14 cellular contexts compared by ENCODE assay signal in the genomic region with DNA sequence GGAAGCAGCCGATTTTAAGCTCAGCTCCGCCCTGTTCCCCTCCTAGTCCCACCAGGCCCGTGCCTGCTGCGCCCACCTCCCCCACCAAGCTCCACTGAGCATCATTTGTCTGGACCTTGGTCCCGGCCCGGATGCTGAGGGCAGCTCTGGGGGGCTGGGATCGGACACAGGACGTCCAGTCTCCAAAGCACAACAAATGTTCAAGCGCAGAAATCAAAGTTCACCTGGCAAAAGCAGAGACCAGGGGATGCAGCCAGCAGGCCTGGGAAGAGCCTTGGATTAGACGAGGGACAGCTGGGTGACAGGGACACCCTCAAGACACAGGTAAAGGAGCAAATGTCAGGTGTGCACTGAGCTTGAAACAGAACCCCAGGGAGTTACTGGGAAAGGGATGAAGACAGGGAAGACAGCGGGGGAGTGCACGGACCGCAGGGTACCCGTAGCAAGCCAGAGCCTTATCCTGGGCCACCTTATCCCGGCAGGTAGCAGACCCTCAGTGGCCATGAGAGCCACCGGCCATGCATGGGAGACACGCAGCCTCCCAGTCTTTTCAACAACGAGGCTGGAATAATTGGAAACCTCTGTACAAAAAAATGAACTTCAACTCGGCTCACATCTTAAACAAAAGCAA. TPM values are rescaled to one million over a fixed set of nuclear protein-coding genes. Genes with fewer than 3 reads are reported as not detected.
DNase-seq lines count a peak whose midpoint lies in the region; ATAC-seq, FAIRE-seq and TF ChIP-seq lines count a peak whose summit lies in the region.
"Had no signal": no experiment of that assay in that cellular context is flagged by ENCODE, and none has a peak within 500 bp of the region (broad histone marks: within the 10 kb centered on the region; RNA-seq: fewer than 3 reads in every experiment).

No MANE protein-coding gene starts in this region.

- peak in 1 of 2 experiments; percentile 55; a peak in 2 of 4 replicates for TF ChIP-seq POLR2A in HepG2 (IDR thresholded peaks at IDR 0.05; ENCODE audit: insufficient read depth in 1 of 2, low read depth in 2 of 2, low read length in 2 of 2)

- H3K9me3 ChIP-seq in BLaER1 (no peaks in the 10 kb centered on the region), HepG2 (ENCODE audit: low read length) (no peaks in the 10 kb centered on the region), neuronal stem cell (replicated peaks in 1 of 2; ENCODE audit: control insufficient read depth in 2 of 2, insufficient read depth in 1 of 2, low read depth in 1 of 2, low read length in 2 of 2) (peaks cover 0 to 4% of the 10 kb centered on the region in 2 donors)
- H3K9me3 ChIP-seq in BLaER1 treated with 17β-estradiol and CSF1 and Interleukin-3, amounts not matched to agents 10 nM and 100 nM (replicated peaks in 1 of 11): no peaks in the 10 kb centered on the region
- H3K9me3 ChIP-seq: A549, BE2C, Caco-2, HAP-1 had no signal

- TF ChIP-seq CTCF in HepG2 (CRISPR knock-in tag; IDR thresholded peaks at IDR 0.05): peak; percentile 23; the same call in 1 of the 2 replicates

- H3K9ac ChIP-seq in BLaER1 (no peak overlapping the region), HepG2 (ENCODE audit: insufficient read depth, low read depth, low read length) (peak overlapping the region; percentile 84), neuronal stem cell (ENCODE audit: low read depth, low read length, poor library complexity) (no peak overlapping the region)
- H3K9ac ChIP-seq in BLaER1 treated with 17β-estradiol and CSF1 and Interleukin-3, amounts not matched to agents 10 nM and 100 nM: peak overlapping the region in 1 of 11 experiments; percentile 56; a peak in 3 of 22 replicates

- peaks cover 4% of the 10 kb centered on the region for H3K79me1 ChIP-seq in neuronal stem cell (ENCODE audit: low read depth, low read length)

- peak overlapping the region; percentile 49; the same call in 1 of the 2 replicates for H3K27ac ChIP-seq in BLaER1
- no peak overlapping the region for H3K27ac ChIP-seq in BLaER1 treated with 17β-estradiol and CSF1 and Interleukin-3, amounts not matched to agents 10 nM and 100 nM
- peak overlapping the region; percentile 91 for H3K27ac ChIP-seq in HepG2 (ENCODE audit: extremely low read length, insufficient read depth, low read length)
- H3K27ac ChIP-seq in neuronal stem cell (replicated peaks; ENCODE audit: low read length): no peak overlapping the region
- H3K27ac ChIP-seq: A549 had no signal

- H2BK120ac ChIP-seq in neuronal stem cell (ENCODE audit: low read depth, low read length): no peak overlapping the region

- H2BK15ac ChIP-seq in neuronal stem cell (ENCODE audit: low read length): no peak overlapping the region

- peak; percentile 28 for ATAC-seq in HepG2
- no peak for ATAC-seq in GM21825 (IDR thresholded peaks at IDR 0.05; ENCODE audit: unreplicated experiment)
- ATAC-seq: A549 had no signal

- H3K23ac ChIP-seq in neuronal stem cell (ENCODE audit: low read depth, low read length, poor library complexity): no peak overlapping the region

- FAIRE-seq in HepG2 (lab: Jason Lieb, UNC): peak; percentile 96
- FAIRE-seq: A549 had no signal

- peak overlapping the region; percentile 90 for H3K4me2 ChIP-seq in BLaER1
- H3K4me2 ChIP-seq in BLaER1 treated with 17β-estradiol and CSF1 and Interleukin-3, amounts not matched to agents 10 nM and 100 nM: peak overlapping the region in 10 of 11 experiments; percentile 33 to 95 (median 86); a peak in 18 of 22 replicates
- peak overlapping the region; percentile 95 for H3K4me2 ChIP-seq in HepG2 (ENCODE audit: low read depth, low read length)
- H3K4me2 ChIP-seq in neuronal stem cell (ENCODE audit: insufficient read depth, low read length, poor library complexity, severe bottlenecking): no peak overlapping the region
- H3K4me2 ChIP-seq: A549 had no signal

- BruUV-seq in HepG2 (replicated peaks; lab: Mats Ljungman, UMichigan): no TSS peak

- H4K91ac ChIP-seq in neuronal stem cell (ENCODE audit: low read depth, low read length, poor library complexity): no peak overlapping the region

- H2AFZ ChIP-seq in HepG2 (ENCODE audit: low read length) (no peak overlapping the region), neuronal stem cell (ENCODE audit: low read length) (no peak overlapping the region)

- H4K8ac ChIP-seq in neuronal stem cell (ENCODE audit: low read depth, low read length): no peak overlapping the region

- POLR2A ChIA-PET in HepG2 (lab: Yijun Ruan, JAX): interaction anchor here (0.8 to 4.3 kb wide), 6 partner anchors 17 to 89 kb away, joined by 3 to 55 read pairs (median 8); a partner anchor contains a TSS

- H4K20me1 ChIP-seq in BLaER1: no peaks in the 10 kb centered on the region
- no peaks in the 10 kb centered on the region; a peak in 2 of 22 replicates for H4K20me1 ChIP-seq in BLaER1 treated with 17β-estradiol and CSF1 and Interleukin-3, amounts not matched to agents 10 nM and 100 nM
- H4K20me1 ChIP-seq in HepG2 (ENCODE audit: insufficient read depth, low read length): 0 out of 2 replicates have a peak, but pooled peaks cover 3% of the 10 kb centered on the region

- H3K4ac ChIP-seq in neuronal stem cell (ENCODE audit: low read length): no peak overlapping the region

- H3K14ac ChIP-seq in neuronal stem cell (ENCODE audit: low read length): no peak overlapping the region

- peak; percentile 92 for DNase-seq in HepG2 (ENCODE audit: low spot score)
- no peak for DNase-seq in neuronal stem cell (ENCODE audit: low spot score)
- DNase-seq in DMS153 treated with DMSO at 0.1 percent for 48 hours (lab: John Stamatoyannopoulos, UW; ENCODE audit: unreplicated experiment): no peak
- DNase-seq in DMS 273 treated with DMSO at 0.1 percent for 48 hours (lab: John Stamatoyannopoulos, UW): no peak
- DNase-seq: BE2C, Caco-2, GOT3 had no signal

- H2BK12ac ChIP-seq in neuronal stem cell (ENCODE audit: low read length): no peak overlapping the region

- no peak overlapping the region for H2AK5ac ChIP-seq in neuronal stem cell (ENCODE audit: low read depth, low read length)

- TF ChIP-seq EP300 in HepG2 (IDR thresholded peaks at IDR 0.05; ENCODE audit: low read depth in 2 of 2, low read length in 2 of 2): peak; percentile 19 to 78; a peak in 2 of 4 replicates
- TF ChIP-seq EP300 in HepG2 (CRISPR knock-in tag; IDR thresholded peaks at IDR 0.05; ENCODE audit: borderline replicate concordance): peak; percentile 78

- intact Hi-C loops in HepG2 (cut with micrococcal nuclease; ENCODE audit: unreplicated experiment): no loop called here

- H3K4me1 ChIP-seq in BLaER1 (peaks cover 84% of the 10 kb centered on the region), HepG2 (ENCODE audit: insufficient read depth, low read length) (peaks cover 71% of the 10 kb centered on the region), neuronal stem cell (ENCODE audit: control insufficient read depth in 2 of 2, insufficient read depth in 1 of 2, low read depth in 1 of 2, low read length in 2 of 2) (peaks cover 7 to 8% of the 10 kb centered on the region in 2 donors)
- peaks cover 22 to 80% (median 63%) of the 10 kb centered on the region in 10 experiments for H3K4me1 ChIP-seq in BLaER1 treated with 17β-estradiol and CSF1 and Interleukin-3, amounts not matched to agents 10 nM and 100 nM
- H3K4me1 ChIP-seq: A549, Caco-2, HAP-1 had no signal

- H2BK5ac ChIP-seq in neuronal stem cell (ENCODE audit: low read length): no peak overlapping the region

- H3K79me2 ChIP-seq in HepG2 (ENCODE audit: insufficient read depth, low read length): peaks cover 13% of the 10 kb centered on the region

- H3K4me3 ChIP-seq in BLaER1 (no peak overlapping the region), HepG2 (replicated peaks in 1 of 3; ENCODE audit: insufficient read depth in 1 of 3, low read depth in 2 of 3, low read length in 3 of 3) (peak overlapping the region; percentile 29 to 87 (median 54); a peak in 5 of 6 replicates), neuronal stem cell (ENCODE audit: low read length in 2 of 2) (no peak overlapping the region)
- no peak overlapping the region for H3K4me3 ChIP-seq in BLaER1 treated with 17β-estradiol and CSF1 and Interleukin-3, amounts not matched to agents 10 nM and 100 nM
- H3K4me3 ChIP-seq: A549, HAP-1 had no signal

- in situ Hi-C loops in HepG2 (cut with HindIII; ENCODE audit: extremely low pct_ligation_motif_present, low pct_unique_long_range_greater_than_20kb): no loop called here

- H3K27me3 ChIP-seq in BLaER1 (peaks cover 9% of the 10 kb centered on the region), HepG2 (ENCODE audit: control insufficient read depth in 1 of 2, insufficient read depth in 2 of 2, low read length in 2 of 2) (no peaks in the 10 kb centered on the region), neuronal stem cell (ENCODE audit: control insufficient read depth in 3 of 3, insufficient read depth in 3 of 3, low read depth in 1 of 3, low read length in 3 of 3) (peaks cover 0 to 19% (median 0%) of the 10 kb centered on the region in 3 experiments)
- peaks cover 0 to 36% (median 6%) of the 10 kb centered on the region in 11 experiments; a peak in 10 of 22 replicates for H3K27me3 ChIP-seq in BLaER1 treated with 17β-estradiol and CSF1 and Interleukin-3, amounts not matched to agents 10 nM and 100 nM
- H3K27me3 ChIP-seq: BE2C had no signal

- WGBS in HepG2 (ENCODE audit: low lambda C conversion rate): 8% methylated on average over 13 of the region's 19 CpGs
- no CpG with 5 or more reads among the region's 19 CpGs for WGBS in neuronal stem cell (ENCODE audit: extremely low coverage in 2 of 2, insufficient read length in 2 of 2, insufficient replicate concordance in 1 of 2), 2 donors

- no peaks in the 10 kb centered on the region for H3K36me3 ChIP-seq in BLaER1
- H3K36me3 ChIP-seq in BLaER1 treated with 17β-estradiol and CSF1 and Interleukin-3, amounts not matched to agents 10 nM and 100 nM: no peaks in the 10 kb centered on the region
- no peaks in the 10 kb centered on the region; a peak in 1 of 5 replicates for H3K36me3 ChIP-seq in HepG2 (replicated peaks in 1 of 2; ENCODE audit: control insufficient read depth in 1 of 2, insufficient read depth in 2 of 2, low read length in 2 of 2)
- no peaks in the 10 kb centered on the region for H3K36me3 ChIP-seq in neuronal stem cell (replicated peaks in 1 of 2; ENCODE audit: control insufficient read depth in 2 of 2, insufficient read depth in 2 of 2, low read length in 2 of 2)
- H3K36me3 ChIP-seq: BE2C, HAP-1 had no signal

- TF ChIP-seq RAD21 in HepG2 (CRISPR knock-in tag; IDR thresholded peaks at IDR 0.05): peak; percentile 61

- peak overlapping the region; percentile 80 for H3K18ac ChIP-seq in neuronal stem cell (ENCODE audit: low read length)

- CTCF ChIA-PET in HepG2 (lab: Yijun Ruan, JAX; ENCODE audit: low intra/inter-chr PET ratio, low total read pairs): no interaction called here

RNA-seq across cellular contexts. Expression of a gene that starts 22.2 kb away (rescaled TPM):
- total RNA-seq in HepG2 (2016; rRNA removed; fragmentation: Illumina TruSeq; extraction: Trizol): 12.9 and 18.7 TPM in 2 replicates
- total RNA-seq in HepG2 (2016; cell fraction: cytosol; rRNA removed; fragmentation: Illumina TruSeq; extraction: Trizol; ENCODE audit: low read depth): 49.1 and 56.2 TPM in 2 replicates
- total RNA-seq in HepG2 (2016; cell fraction: insoluble cytoplasmic fraction; rRNA removed; fragmentation: Illumina TruSeq; extraction: Trizol): 9.2 and 18.5 TPM in 2 replicates
- 52.4 and 62.3 TPM in 2 replicates for total RNA-seq in HepG2 (2016; cell fraction: membrane; rRNA removed; fragmentation: Illumina TruSeq; extraction: Trizol)
- 7.7 and 11.9 TPM in 2 replicates for total RNA-seq in HepG2 (2016; cell fraction: nucleus; rRNA removed; fragmentation: Illumina TruSeq; extraction: Trizol)
- polyA plus RNA-seq in HepG2 (2011; rRNA removed): 13.2 and 15.3 TPM in 2 replicates
- 12.8 and 25.5 TPM in 2 replicates for polyA plus RNA-seq in HepG2 (2011; cell fraction: cytosol; rRNA removed)
- polyA plus RNA-seq in HepG2 (2011; cell fraction: nucleus; rRNA removed): 29.4 and 36.3 TPM in 2 replicates
- polyA plus RNA-seq in HepG2 (2012): 6.6 and 7.8 TPM in 2 replicates
- polyA plus RNA-seq in HepG2 (2016; cell fraction: cytosol; fragmentation: Illumina TruSeq; extraction: Trizol; ENCODE audit: low read depth): 77.9 and 88.5 TPM in 2 replicates
- 13.6 and 17.5 TPM in 2 replicates for polyA plus RNA-seq in HepG2 (2016; cell fraction: insoluble cytoplasmic fraction; fragmentation: Illumina TruSeq; extraction: Trizol; ENCODE audit: low read depth)
- 69.4 and 73.4 TPM in 2 replicates for polyA plus RNA-seq in HepG2 (2016; cell fraction: membrane; fragmentation: Illumina TruSeq; extraction: Trizol; ENCODE audit: low read depth)
- polyA plus RNA-seq in HepG2 (2016; cell fraction: nucleus; fragmentation: Illumina TruSeq; extraction: Trizol; ENCODE audit: insufficient read depth, low read depth): 21.1 and 21.2 TPM in 2 replicates
- 1.1 and 27.0 TPM in 2 replicates for polyA minus RNA-seq in HepG2 (2011; rRNA and poly(A)+ RNA removed; ENCODE audit: low replicate concordance)
- polyA minus RNA-seq in HepG2 (2011; cell fraction: cytosol; rRNA and poly(A)+ RNA removed): 7.6 and 7.8 TPM in 2 replicates
- 2.3 and 2.6 TPM in 2 replicates for polyA minus RNA-seq in HepG2 (2011; cell fraction: nucleus; rRNA and poly(A)+ RNA removed)
- 7.3 TPM for polyA plus RNA-seq in neuronal stem cell (2013, experiment 1 of 2)
- 7.1 TPM for polyA plus RNA-seq in neuronal stem cell (2013, experiment 2 of 2)

RNA-seq across cellular contexts. Expression of a gene that starts 26.3 kb away (rescaled TPM):
- 0.11 TPM in 1 of 2 replicates, not detected in the other for total RNA-seq in HepG2 (2016; rRNA removed; fragmentation: Illumina TruSeq; extraction: Trizol)
- not detected in 2 replicates for total RNA-seq in HepG2 (2016; cell fraction: cytosol; rRNA removed; fragmentation: Illumina TruSeq; extraction: Trizol; ENCODE audit: low read depth)
- 0.13 TPM in 1 of 2 replicates, not detected in the other for total RNA-seq in HepG2 (2016; cell fraction: insoluble cytoplasmic fraction; rRNA removed; fragmentation: Illumina TruSeq; extraction: Trizol)
- total RNA-seq in HepG2 (2016; cell fraction: membrane; rRNA removed; fragmentation: Illumina TruSeq; extraction: Trizol): not detected in 2 replicates
- total RNA-seq in HepG2 (2016; cell fraction: nucleus; rRNA removed; fragmentation: Illumina TruSeq; extraction: Trizol): not detected in 2 replicates
- 0.12 TPM in 1 of 2 replicates, not detected in the other for polyA plus RNA-seq in HepG2 (2011; rRNA removed)
- not detected in 2 replicates for polyA plus RNA-seq in HepG2 (2011; cell fraction: cytosol; rRNA removed)
- polyA plus RNA-seq in HepG2 (2011; cell fraction: nucleus; rRNA removed): 0.80 and 1.5 TPM in 2 replicates
- not detected in 2 replicates for polyA plus RNA-seq in HepG2 (2012)
- not detected in 2 replicates for polyA plus RNA-seq in HepG2 (2016; cell fraction: cytosol; fragmentation: Illumina TruSeq; extraction: Trizol; ENCODE audit: low read depth)
- not detected in 2 replicates for polyA plus RNA-seq in HepG2 (2016; cell fraction: insoluble cytoplasmic fraction; fragmentation: Illumina TruSeq; extraction: Trizol; ENCODE audit: low read depth)
- not detected in 2 replicates for polyA plus RNA-seq in HepG2 (2016; cell fraction: membrane; fragmentation: Illumina TruSeq; extraction: Trizol; ENCODE audit: low read depth)
- polyA plus RNA-seq in HepG2 (2016; cell fraction: nucleus; fragmentation: Illumina TruSeq; extraction: Trizol; ENCODE audit: insufficient read depth, low read depth): 0.38 and 0.87 TPM in 2 replicates
- not detected in 2 replicates for polyA minus RNA-seq in HepG2 (2011; rRNA and poly(A)+ RNA removed; ENCODE audit: low replicate concordance)
- not detected in 2 replicates for polyA minus RNA-seq in HepG2 (2011; cell fraction: cytosol; rRNA and poly(A)+ RNA removed)
- polyA minus RNA-seq in HepG2 (2011; cell fraction: nucleus; rRNA and poly(A)+ RNA removed): 0.64 TPM in 1 of 2 replicates, not detected in the other
- polyA plus RNA-seq in neuronal stem cell (2013, experiment 1 of 2): 0.07 TPM
- polyA plus RNA-seq in neuronal stem cell (2013, experiment 2 of 2): 0.08 TPM
- total RNA-seq: HT1080 had no signal
- polyA plus RNA-seq: CD8-positive, alpha-beta memory T cell had no signal

RNA-seq across cellular contexts. Expression of a gene that starts 50.4 kb away (rescaled TPM):
- total RNA-seq in HepG2 (2016; rRNA removed; fragmentation: Illumina TruSeq; extraction: Trizol): 66.2 and 76.7 TPM in 2 replicates
- 98.5 and 108 TPM in 2 replicates for total RNA-seq in HepG2 (2016; cell fraction: cytosol; rRNA removed; fragmentation: Illumina TruSeq; extraction: Trizol; ENCODE audit: low read depth)
- total RNA-seq in HepG2 (2016; cell fraction: insoluble cytoplasmic fraction; rRNA removed; fragmentation: Illumina TruSeq; extraction: Trizol): 68.2 and 68.8 TPM in 2 replicates
- total RNA-seq in HepG2 (2016; cell fraction: membrane; rRNA removed; fragmentation: Illumina TruSeq; extraction: Trizol): 163 and 168 TPM in 2 replicates
- total RNA-seq in HepG2 (2016; cell fraction: nucleus; rRNA removed; fragmentation: Illumina TruSeq; extraction: Trizol): 45.2 and 49.3 TPM in 2 replicates
- 327 and 345 TPM in 2 replicates for polyA plus RNA-seq in HepG2 (2011; rRNA removed)
- 278 and 286 TPM in 2 replicates for polyA plus RNA-seq in HepG2 (2011; cell fraction: cytosol; rRNA removed)
- polyA plus RNA-seq in HepG2 (2011; cell fraction: nucleus; rRNA removed): 169 and 179 TPM in 2 replicates
- polyA plus RNA-seq in HepG2 (2012): 196 and 197 TPM in 2 replicates
- polyA plus RNA-seq in HepG2 (2016; cell fraction: cytosol; fragmentation: Illumina TruSeq; extraction: Trizol; ENCODE audit: low read depth): 302 and 370 TPM in 2 replicates
- 201 and 257 TPM in 2 replicates for polyA plus RNA-seq in HepG2 (2016; cell fraction: insoluble cytoplasmic fraction; fragmentation: Illumina TruSeq; extraction: Trizol; ENCODE audit: low read depth)
- 387 and 445 TPM in 2 replicates for polyA plus RNA-seq in HepG2 (2016; cell fraction: membrane; fragmentation: Illumina TruSeq; extraction: Trizol; ENCODE audit: low read depth)
- 156 and 160 TPM in 2 replicates for polyA plus RNA-seq in HepG2 (2016; cell fraction: nucleus; fragmentation: Illumina TruSeq; extraction: Trizol; ENCODE audit: insufficient read depth, low read depth)
- 349 and 450 TPM in 2 replicates for polyA minus RNA-seq in HepG2 (2011; rRNA and poly(A)+ RNA removed; ENCODE audit: low replicate concordance)
- polyA minus RNA-seq in HepG2 (2011; cell fraction: cytosol; rRNA and poly(A)+ RNA removed): 168 and 187 TPM in 2 replicates
- 63.1 and 70.6 TPM in 2 replicates for polyA minus RNA-seq in HepG2 (2011; cell fraction: nucleus; rRNA and poly(A)+ RNA removed)
- 291 TPM for polyA plus RNA-seq in neuronal stem cell (2013, experiment 1 of 2)
- 287 TPM for polyA plus RNA-seq in neuronal stem cell (2013, experiment 2 of 2)

Comparison
In these comparisons a context has a peak if more than half of its experiments do, and no peak if none do; other contexts are left out.
1. H3K27ac ChIP-seq: peak in BLaER1 (single experiment) and HepG2 (single experiment); none in BLaER1 treated with 17β-estradiol and CSF1 and Interleukin-3, amounts not matched to agents 10 nM and 100 nM (0 of 11) and neuronal stem cell (single experiment).
2. H3K4me3 ChIP-seq: peak in HepG2 (3 of 3); none in BLaER1 (single experiment), BLaER1 treated with 17β-estradiol and CSF1 and Interleukin-3, amounts not matched to agents 10 nM and 100 nM (0 of 10) and neuronal stem cell (0 of 2).